Comparison of ENCODE assay signal across 27 cellular contexts in the genomic region with DNA sequence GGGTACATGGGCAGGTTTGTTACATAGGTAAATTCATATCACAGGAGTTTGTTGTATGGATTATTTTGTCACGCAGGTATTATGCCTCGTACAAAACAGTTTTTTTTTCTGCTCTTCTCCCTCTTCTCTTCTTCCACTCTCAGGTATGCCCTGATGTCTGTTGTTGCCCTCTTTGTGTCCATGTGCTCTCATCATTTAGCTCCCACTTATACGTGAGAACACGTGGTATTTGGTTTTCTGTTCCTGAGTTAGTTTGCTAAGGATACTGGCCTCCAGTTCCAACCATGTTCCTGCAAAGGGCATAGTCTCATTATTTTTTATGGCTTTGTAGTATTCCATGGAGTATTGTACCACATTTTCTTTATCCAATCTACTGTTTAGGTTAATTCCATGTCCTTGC.
"Had no signal": no experiment of that assay in that cellular context is flagged by ENCODE, and none has a peak within 500 bp of the region (broad histone marks: within the 10 kb centered on the region; RNA-seq: fewer than 3 reads in every experiment).

No MANE protein-coding gene starts in this region.

- H2AFZ ChIP-seq: hepatocyte had no signal

- H3K27ac Mint-ChIP-seq: dendritic cell treated with granulocyte-macrophage colony-stimulating factor and Interleukin-4, amounts not matched to agents 40 ng/mL and 50 ng/mL, for 4 days; effector memory CD8-positive, alpha-beta T cell; endodermal cell; immature natural killer cell; mesothelial cell of epicardium; naive thymus-derived CD8-positive, alpha-beta T cell had no signal

- H3K4me1 Mint-ChIP-seq: immature natural killer cell; mesothelial cell of epicardium; naive B cell; naive thymus-derived CD8-positive, alpha-beta T cell had no signal

- H3K4me3 Mint-ChIP-seq: dendritic cell treated with granulocyte-macrophage colony-stimulating factor and Interleukin-4, amounts not matched to agents 40 ng/mL and 50 ng/mL, for 4 days; effector memory CD8-positive, alpha-beta T cell; endodermal cell; immature natural killer cell; mesothelial cell of epicardium; naive thymus-derived CD8-positive, alpha-beta T cell had no signal

- H3K27ac ChIP-seq: colonic mucosa, esophagus muscularis mucosa, foreskin keratinocyte, gastroesophageal sphincter, heart left ventricle, hepatocyte, left ventricle myocardium inferior, lower lobe of right lung had no signal

- H3K36me3 ChIP-seq: colonic mucosa, esophagus muscularis mucosa, gastroesophageal sphincter, heart left ventricle, left ventricle myocardium inferior, lower lobe of right lung had no signal

- H3K36me3 Mint-ChIP-seq: immature natural killer cell, mesothelial cell of epicardium, naive B cell had no signal

- H3K9me3 Mint-ChIP-seq: dendritic cell treated with granulocyte-macrophage colony-stimulating factor and Interleukin-4, amounts not matched to agents 40 ng/mL and 50 ng/mL, for 4 days; effector memory CD8-positive, alpha-beta T cell; immature natural killer cell had no signal

- FAIRE-seq: endothelial cell of umbilical vein, frontal cortex, kidney had no signal

- H3K79me2 ChIP-seq: hepatocyte had no signal

- H3K27me3 ChIP-seq: esophagus muscularis mucosa, hepatocyte had no signal

- ATAC-seq: effector memory CD8-positive, alpha-beta T cell; foreskin keratinocyte; gastroesophageal sphincter; heart left ventricle; left colon; left lobe of liver; lower lobe of right lung; mucosa of descending colon; naive thymus-derived CD8-positive, alpha-beta T cell had no signal

- H3K4me1 ChIP-seq: colonic mucosa, esophagus muscularis mucosa, foreskin keratinocyte, gastroesophageal sphincter, heart left ventricle, left ventricle myocardium inferior, lower lobe of right lung had no signal

- DNase-seq: colonic mucosa; cortex of kidney; effector CD8-positive, alpha-beta T cell; effector memory CD8-positive, alpha-beta T cell; endodermal cell; foreskin keratinocyte; heart left ventricle; hypothalamus; immature natural killer cell; islet precursor cell; kidney; kidney glomerular epithelial cell; left colon; left ventricle myocardium inferior; lower lobe of right lung; mesenchymal stem cell; mucosa of descending colon; naive B cell; naive thymus-derived CD8-positive, alpha-beta T cell had no signal

- H3K4me2 ChIP-seq: hepatocyte had no signal

- H3K9me3 ChIP-seq: colonic mucosa, esophagus muscularis mucosa, gastroesophageal sphincter, lower lobe of right lung, mucosa of descending colon had no signal

- H3K4me3 ChIP-seq: colonic mucosa, esophagus muscularis mucosa, gastroesophageal sphincter, heart left ventricle, hepatocyte, left ventricle myocardium inferior, lower lobe of right lung, mucosa of descending colon had no signal
